In genomic region chr3:12994607-12995388, GRCh38 we compare ENCODE assay signal across 8 cellular contexts.
DNase-seq lines count a peak whose midpoint lies in the region; ATAC-seq and TF ChIP-seq lines count a peak whose summit lies in the region.

No MANE protein-coding gene starts in this region.

- peaks cover 48% of the 10 kb centered on the region for H3K4me1 ChIP-seq in OCI-LY7 (ENCODE audit: insufficient read depth, low read length, poor library complexity, severe bottlenecking)
- H3K4me1 ChIP-seq in naive thymus-derived CD4-positive, alpha-beta T cell (ENCODE audit: control insufficient read depth in 2 of 2, insufficient read depth in 2 of 2, low read length in 2 of 2): peaks cover 20 to 30% of the 10 kb centered on the region in 2 donors

- H3K27ac Mint-ChIP-seq in naive thymus-derived CD4-positive, alpha-beta T cell: peak overlapping the region; percentile 85 to 96 (median 90)
- peak overlapping the region; percentile 87 for H3K27ac Mint-ChIP-seq in stimulated activated memory B cell treated with anti-CD40 and anti-IgM and Interleukin-4, amounts not matched to agents 10 μg/mL and 1 μg/mL and 100 μg/mL, for 72 hours

- peaks cover 0 to 22% (median 6%) of the 10 kb centered on the region in 5 donors for H3K36me3 Mint-ChIP-seq in naive thymus-derived CD4-positive, alpha-beta T cell
- H3K36me3 Mint-ChIP-seq in stimulated activated memory B cell treated with anti-CD40 and anti-IgM and Interleukin-4, amounts not matched to agents 10 μg/mL and 1 μg/mL and 100 μg/mL, for 72 hours: peaks cover 21% of the 10 kb centered on the region

- H3K4me3 ChIP-seq in OCI-LY7 (ENCODE audit: low read depth, low read length, poor library complexity, severe bottlenecking): peak overlapping the region; percentile 69
- H3K4me3 ChIP-seq in naive thymus-derived CD4-positive, alpha-beta T cell (ENCODE audit: low read length): peak overlapping the region; percentile 69

- peaks cover 32% of the 10 kb centered on the region; the same call in 1 of the 2 replicates for H3K79me2 ChIP-seq in OCI-LY7 (ENCODE audit: insufficient read depth, low read depth, low read length)

- peaks cover 0 to 5% (median 0%) of the 10 kb centered on the region in 5 donors for H3K27me3 Mint-ChIP-seq in naive thymus-derived CD4-positive, alpha-beta T cell
- no peaks in the 10 kb centered on the region for H3K27me3 Mint-ChIP-seq in stimulated activated memory B cell treated with anti-CD40 and anti-IgM and Interleukin-4, amounts not matched to agents 10 μg/mL and 1 μg/mL and 100 μg/mL, for 72 hours

- POLR2A ChIA-PET in OCI-LY7 (lab: Charles Lee): interaction anchor here (0.9 kb wide), 1 partner anchor 14 kb away, joined by 3 read pairs; no protein-coding TSS in a partner anchor
- POLR2A ChIA-PET in naive thymus-derived CD4-positive, alpha-beta T cell (lab: Charles Lee): interaction anchor here (0.9 to 2.9 kb wide), 9 partner anchors 9 to 76 kb away, joined by 3 to 20 read pairs (median 4); no protein-coding TSS in a partner anchor

- CTCF ChIA-PET in OCI-LY7 (lab: Charles Lee; ENCODE audit: unreplicated experiment): interaction anchor here (0.6 to 1.0 kb wide), 3 partner anchors 27 to 77 kb away, joined by 3 to 5 read pairs (median 4); no protein-coding TSS in a partner anchor
- CTCF ChIA-PET in naive thymus-derived CD4-positive, alpha-beta T cell (lab: Charles Lee): interaction anchor here (1.0 to 2.8 kb wide), 9 partner anchors 10 to 93 kb away, joined by 3 to 23 read pairs (median 7); no protein-coding TSS in a partner anchor

- ATAC-seq in GM19395 (IDR thresholded peaks at IDR 0.05; ENCODE audit: unreplicated experiment): peak; percentile 74
- ATAC-seq in HG03558 (IDR thresholded peaks at IDR 0.05; ENCODE audit: extremely low read depth, unreplicated experiment): peak; percentile 46
- ATAC-seq in naive thymus-derived CD4-positive, alpha-beta T cell: peak; percentile 86
- ATAC-seq in stimulated activated memory B cell treated with anti-CD40 and anti-IgM and Interleukin-4, amounts not matched to agents 10 μg/mL and 1 μg/mL and 100 μg/mL, for 72 hours: peak; percentile 87

- H3K9me2 ChIP-seq in OCI-LY7 (ENCODE audit: insufficient read depth, low read length): no peaks in the 10 kb centered on the region

- peaks cover 0 to 1% (median 0%) of the 10 kb centered on the region in 11 donors for H3K9me3 Mint-ChIP-seq in naive thymus-derived CD4-positive, alpha-beta T cell
- no peaks in the 10 kb centered on the region for H3K9me3 Mint-ChIP-seq in stimulated activated memory B cell treated with anti-CD40 and anti-IgM and Interleukin-4, amounts not matched to agents 10 μg/mL and 1 μg/mL and 100 μg/mL, for 72 hours

- DNase-seq in CMK (ENCODE audit: low read depth): peak; percentile 89
- DNase-seq in OCI-LY7 (ENCODE audit: low spot score): peak; percentile 84
- peak; percentile 89 to 95 for DNase-seq in activated T-cell treated with anti-CD3 and anti-CD28 coated beads, Interleukin-2, amount 50 U/mL, for 48 hours
- peak; percentile 64 for DNase-seq in fibroblast of gingiva (ENCODE audit: low read depth)
- DNase-seq in naive thymus-derived CD4-positive, alpha-beta T cell: peak; percentile 76 to 92 (median 83)

- peaks cover 23 to 80% (median 71%) of the 10 kb centered on the region in 7 donors for H3K4me1 Mint-ChIP-seq in naive thymus-derived CD4-positive, alpha-beta T cell
- H3K4me1 Mint-ChIP-seq in stimulated activated memory B cell treated with anti-CD40 and anti-IgM and Interleukin-4, amounts not matched to agents 10 μg/mL and 1 μg/mL and 100 μg/mL, for 72 hours: peaks cover 84% of the 10 kb centered on the region

- H3K27me3 ChIP-seq in naive thymus-derived CD4-positive, alpha-beta T cell (ENCODE audit: control insufficient read depth in 2 of 2, insufficient read depth in 2 of 2, low read length in 2 of 2): no peaks in the 10 kb centered on the region

- H3K4me2 ChIP-seq in OCI-LY7 (ENCODE audit: low read length): peak overlapping the region; percentile 96

- peak; percentile 92 for TF ChIP-seq CTCF in OCI-LY7 (conservative IDR thresholded peaks at IDR 0.05; ENCODE audit: low read length)

- H2AFZ ChIP-seq in OCI-LY7 (ENCODE audit: low read length): peak overlapping the region; percentile 54; the same call in 1 of the 2 replicates

- no peaks in the 10 kb centered on the region for H3K9me3 ChIP-seq in OCI-LY7 (ENCODE audit: low read length)
- no peaks in the 10 kb centered on the region for H3K9me3 ChIP-seq in naive thymus-derived CD4-positive, alpha-beta T cell (ENCODE audit: control insufficient read depth in 2 of 3, low read length in 3 of 3)

- H3K27ac ChIP-seq in OCI-LY7 (ENCODE audit: low read depth, low read length, poor library complexity, severe bottlenecking): peak overlapping the region; percentile 4
- peak overlapping the region; percentile 77 for H3K27ac ChIP-seq in naive thymus-derived CD4-positive, alpha-beta T cell (ENCODE audit: low read depth, low read length)

- intact Hi-C loops in OCI-LY7 (cut with micrococcal nuclease; ENCODE audit: unreplicated experiment): loop anchor here (2.0 kb wide), 1 partner anchor 20 kb away; no protein-coding TSS in a partner anchor
- intact Hi-C loops in naive thymus-derived CD4-positive, alpha-beta T cell (cut with micrococcal nuclease): loop anchor here (1.0 to 2.0 kb wide), 7 partner anchors 10 to 126 kb away; partner anchors contain the start of gene IQSEC1 (in 1 of the 2)

- peaks cover 4% of the 10 kb centered on the region; the same call in 1 of the 2 replicates for H4K20me1 ChIP-seq in OCI-LY7 (ENCODE audit: insufficient read depth, low read length)

- peaks cover 11% of the 10 kb centered on the region for H3K36me3 ChIP-seq in OCI-LY7 (ENCODE audit: insufficient read depth, low read length)
- H3K36me3 ChIP-seq in naive thymus-derived CD4-positive, alpha-beta T cell (ENCODE audit: control insufficient read depth in 2 of 3, insufficient read depth in 3 of 3, low read length in 3 of 3): peaks cover 0 to 11% (median 0%) of the 10 kb centered on the region in 3 experiments

- no TSS peak for BruUV-seq in OCI-LY7 (replicated peaks; lab: Mats Ljungman, UMichigan)

- peak overlapping the region; percentile 91 to 97 (median 95) for H3K4me3 Mint-ChIP-seq in naive thymus-derived CD4-positive, alpha-beta T cell
- peak overlapping the region; percentile 90 for H3K4me3 Mint-ChIP-seq in stimulated activated memory B cell treated with anti-CD40 and anti-IgM and Interleukin-4, amounts not matched to agents 10 μg/mL and 1 μg/mL and 100 μg/mL, for 72 hours

Comparison
In these comparisons a context has a peak if more than half of its experiments do, and no peak if none do; other contexts are left out.
1. Peak in every context shown above with its lines: DNase-seq, ATAC-seq, H3K4me3 ChIP-seq and H3K27ac ChIP-seq.